ENCODE assay signal across 8 cellular contexts in genomic region chr15:69943637-69944036, GRCh38.
"Had no signal": no experiment of that assay in that cellular context is flagged by ENCODE, and none has a peak within 500 bp of the region (broad histone marks: within the 10 kb centered on the region; RNA-seq: fewer than 3 reads in every experiment).

No MANE protein-coding gene starts in this region.

- H3K4me2 ChIP-seq: KMS-11 had no signal

- FAIRE-seq: HepG2, HTR-8/SVneo, K562 had no signal

- H3K27ac ChIP-seq: HL-60, KMS-11 had no signal

- ATAC-seq: HepG2, K562 had no signal

- DNase-seq: IMR-90, KBM-7, KG1 had no signal

- H3K9ac ChIP-seq: KMS-11 had no signal

- H3K4me3 ChIP-seq: K562 had no signal
